8 cellular contexts compared by ENCODE assay signal in genomic region chr3:197959500-197959890, GRCh38. TPM values are rescaled to one million over a fixed set of nuclear protein-coding genes. Genes with fewer than 3 reads are reported as not detected.
DNase-seq lines count a peak whose midpoint lies in the region; ATAC-seq and TF ChIP-seq lines count a peak whose summit lies in the region.

No MANE protein-coding gene starts in this region.

- no peaks in the 10 kb centered on the region for H3K27me3 ChIP-seq in Karpas-422 (ENCODE audit: low read length)
- no peaks in the 10 kb centered on the region for H3K27me3 ChIP-seq in colonic mucosa

- peak overlapping the region; percentile 89 to 99 (median 96) for H3K27ac Mint-ChIP-seq in naive thymus-derived CD8-positive, alpha-beta T cell

- H3K4me3 ChIP-seq in AG10803 (ENCODE audit: low read length) (peak overlapping the region; percentile 95), Karpas-422 (ENCODE audit: low read length) (peak overlapping the region; percentile 76), colonic mucosa (peak overlapping the region; percentile 79)

- no peaks in the 10 kb centered on the region for H4K20me1 ChIP-seq in Karpas-422 (ENCODE audit: insufficient read depth, low read depth, low read length)

- H3K9ac ChIP-seq in Karpas-422 (ENCODE audit: low read length) (peak overlapping the region; percentile 67), colonic mucosa (ENCODE audit: low read depth in 2 of 2, low read length in 2 of 2) (peak overlapping the region in 1 of 2 donors; percentile 82)

- H3K4me3 Mint-ChIP-seq in naive thymus-derived CD8-positive, alpha-beta T cell = peak overlapping the region; percentile 82 to 96 (median 92)

- H3K27me3 Mint-ChIP-seq in naive thymus-derived CD8-positive, alpha-beta T cell = no peaks in the 10 kb centered on the region

- no peak for DNase-seq in AG10803 (ENCODE audit: low read depth)
- no peak for DNase-seq in Karpas-422
- DNase-seq in colonic mucosa = no peak
- DNase-seq in naive thymus-derived CD8-positive, alpha-beta T cell = no peak
- no peak for DNase-seq in NK-92 (lab: John Stamatoyannopoulos, UW; ENCODE audit: unreplicated experiment)
- no peak for DNase-seq in GM10266 (ENCODE audit: extremely low spot score)
- DNase-seq in NCI-H2081 (lab: John Stamatoyannopoulos, UW) = no peak

- H3K79me2 ChIP-seq in Karpas-422 (ENCODE audit: low read length) = no peaks in the 10 kb centered on the region

- H3K36me3 ChIP-seq in Karpas-422 (ENCODE audit: insufficient read depth, low read length) (peaks cover 19% of the 10 kb centered on the region; the same call in 1 of the 2 replicates), colonic mucosa (peaks cover 7% of the 10 kb centered on the region)

- H3K27ac ChIP-seq in Karpas-422 (ENCODE audit: low read length) (no peak overlapping the region), colonic mucosa (peak overlapping the region; percentile 58)

- peak overlapping the region; percentile 61 for H2AFZ ChIP-seq in Karpas-422 (ENCODE audit: low read length)

- H3K36me3 Mint-ChIP-seq in naive thymus-derived CD8-positive, alpha-beta T cell = peaks cover 0 to 38% (median 21%) of the 10 kb centered on the region in 3 donors

- peaks cover 18 to 64% (median 62%) of the 10 kb centered on the region in 4 donors for H3K4me1 Mint-ChIP-seq in naive thymus-derived CD8-positive, alpha-beta T cell

- peaks cover 0 to 1% (median 0%) of the 10 kb centered on the region in 9 donors for H3K9me3 Mint-ChIP-seq in naive thymus-derived CD8-positive, alpha-beta T cell

- intact Hi-C loops in colonic mucosa (cut with DNase I) = no loop called here

- no peaks in the 10 kb centered on the region for H3K9me2 ChIP-seq in Karpas-422 (replicated peaks; ENCODE audit: insufficient read depth, low read length)

- POLR2A ChIA-PET in naive thymus-derived CD8-positive, alpha-beta T cell (lab: Charles Lee) = interaction anchor here (5.8 kb wide), 1 partner anchor 9 kb away, joined by 67 read pairs; the partner anchor contains the start of gene RPL35A

- TF ChIP-seq CTCF in AG10803 (conservative IDR thresholded peaks at IDR 0.05; ENCODE audit: low read length) (no peak), colonic mucosa (IDR thresholded peaks at IDR 0.05) (no peak), GM10266 (IDR thresholded peaks at IDR 0.05; ENCODE audit: control insufficient read depth, insufficient read depth, low read depth, missing control alignments) (no peak)

- peak overlapping the region; percentile 90 for H3K4me2 ChIP-seq in Karpas-422 (ENCODE audit: low read depth, low read length, poor library complexity, severe bottlenecking)

- H3K9me3 ChIP-seq in Karpas-422 (ENCODE audit: low read length) (no peaks in the 10 kb centered on the region), colonic mucosa (no peaks in the 10 kb centered on the region)

- ATAC-seq in naive thymus-derived CD8-positive, alpha-beta T cell = no peak
- no peak for ATAC-seq in HG02981 (IDR thresholded peaks at IDR 0.05; ENCODE audit: unreplicated experiment)

- peaks cover 28% of the 10 kb centered on the region for H3K4me1 ChIP-seq in Karpas-422 (ENCODE audit: low read length)
- no peaks in the 10 kb centered on the region for H3K4me1 ChIP-seq in colonic mucosa

RNA-seq across cellular contexts. Expression of gene LMLN, which starts 0.5 kb away (rescaled TPM):
- 2.8 and 7.8 TPM in 2 replicates for total RNA-seq in Karpas-422 (2014; rRNA removed; shearing (Covaris generic); ENCODE audit: low replicate concordance)
- 1 to 10 TPM; 5.0 to 5.9 TPM for total RNA-seq in colonic mucosa
- total RNA-seq in naive thymus-derived CD8-positive, alpha-beta T cell = 10 to 100 TPM; 11.0 to 13.2 TPM
- 1 to 10 TPM; 3.3 to 4.9 (median 3.9) TPM for polyA plus RNA-seq in naive thymus-derived CD8-positive, alpha-beta T cell

RNA-seq across cellular contexts. Expression of gene RPL35A, which starts 9.5 kb away (rescaled TPM):
- total RNA-seq in Karpas-422 (2014; rRNA removed; shearing (Covaris generic); ENCODE audit: low replicate concordance) = 2,222 and 2,264 TPM in 2 replicates
- 100 to 1,000 TPM; 758 to 777 TPM for total RNA-seq in colonic mucosa
- 1,000 to 10,000 TPM; 1,870 to 1,893 TPM for total RNA-seq in naive thymus-derived CD8-positive, alpha-beta T cell
- polyA plus RNA-seq in naive thymus-derived CD8-positive, alpha-beta T cell = 1,000 to 10,000 TPM; 2,221 to 2,647 (median 2,624) TPM
